Comparison of ENCODE assay signal across 8 cellular contexts in the genomic region with DNA sequence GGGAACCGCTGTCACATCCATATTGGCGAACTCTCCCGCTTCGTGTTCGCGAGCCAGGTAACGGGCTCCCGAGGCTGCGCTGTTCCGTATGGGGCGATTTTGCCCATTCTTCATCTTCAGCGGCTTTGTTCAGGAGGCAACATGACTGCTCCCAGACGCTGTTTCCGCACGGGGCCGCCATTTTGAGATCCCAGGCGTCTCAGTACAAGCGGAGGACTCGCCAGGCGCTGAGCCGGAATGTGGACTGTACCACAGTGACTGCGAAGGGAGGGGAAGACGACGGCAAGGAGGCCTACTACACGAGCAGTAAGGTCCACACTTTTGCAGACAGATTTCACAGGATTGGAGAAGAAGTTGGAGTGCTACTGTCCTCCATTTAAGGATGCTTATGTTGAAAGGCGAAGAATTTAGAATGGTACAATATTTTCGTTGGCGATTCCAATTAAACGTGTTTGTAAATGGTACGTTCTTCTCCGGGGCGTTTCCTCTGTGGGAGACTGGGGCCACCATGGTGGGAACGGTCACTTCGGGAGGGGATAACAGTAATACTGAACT. TPM values are rescaled to one million over a fixed set of nuclear protein-coding genes. Genes with fewer than 3 reads are reported as not detected.
A peak's percentile ranks its signal among the peaks of the same experiment; 100 is the strongest.
DNase-seq lines count a peak whose midpoint lies in the region; ATAC-seq and TF ChIP-seq lines count a peak whose summit lies in the region.

No MANE protein-coding gene starts in this region.

- ATAC-seq in omental fat pad (ENCODE audit: low FRiP score) (peak; percentile 92), GM19324 (IDR thresholded peaks at IDR 0.05; ENCODE audit: low FRiP score, unreplicated experiment) (no peak)

- no peak for TF ChIP-seq CTCF in AG04450 (IDR thresholded peaks at IDR 0.05; ENCODE audit: low read depth, low read length)
- TF ChIP-seq CTCF in WI38 (IDR thresholded peaks at IDR 0.05; ENCODE audit: low read depth, low read length), result no peak
- TF ChIP-seq CTCF in omental fat pad (IDR thresholded peaks at IDR 0.05), result no peak

- peak; percentile 2 for DNase-seq in AG04450 (ENCODE audit: low read depth, low spot score)
- peak; percentile 73 for DNase-seq in foreskin melanocyte
- peak; percentile 46 for DNase-seq in omental fat pad (ENCODE audit: low spot score)
- DNase-seq in NCI-H2081 (lab: John Stamatoyannopoulos, UW), result no peak
- DNase-seq in NCI-H1105 treated with DMSO at 0.1 percent for 48 hours (lab: John Stamatoyannopoulos, UW), result no peak
- DNase-seq in NCI-H1092 treated with DMSO at 0.1 percent for 48 hours (lab: John Stamatoyannopoulos, UW), result no peak

- H3K4me3 ChIP-seq in AG04450 (ENCODE audit: low read depth, low read length), result peak overlapping the region; percentile 49
- peak overlapping the region; percentile 25 for H3K4me3 ChIP-seq in WI38 (ENCODE audit: low read depth, low read length)

- H3K27ac ChIP-seq in AG04450 (ENCODE audit: low read depth, low read length), result no peak overlapping the region

- CTCF ChIA-PET in AG04450 (lab: Charles Lee), result no interaction called here

- POLR2A ChIA-PET in AG04450 (lab: Yijun Ruan, JAX), result interaction anchor here (0.9 kb wide), 1 partner anchor 42 kb away, joined by 4 read pairs; a partner anchor contains a TSS

- no peaks in the 10 kb centered on the region for H3K27me3 ChIP-seq in AG04450 (ENCODE audit: control insufficient read depth, insufficient read depth, low read length)

- H3K9me3 ChIP-seq in AG04450 (ENCODE audit: control insufficient read depth, insufficient read depth, low read length), result peaks cover 16% of the 10 kb centered on the region

RNA-seq across cellular contexts. Expression of a gene that starts 41.6 kb away (rescaled TPM):
- 7.3 and 10.1 TPM in 2 replicates for polyA plus RNA-seq in AG04450 (2011; rRNA removed)
- polyA minus RNA-seq in AG04450 (2011; rRNA and poly(A)+ RNA removed), result 3.6 and 6.6 TPM in 2 replicates
- 1 to 10 TPM; 3.0 to 6.9 (median 4.2) TPM for total RNA-seq in omental fat pad

Comparison
In these comparisons a context has a peak if more than half of its experiments do, and no peak if none do; other contexts are left out.
1. DNase-seq: peak in AG04450 (single experiment), foreskin melanocyte (single experiment) and omental fat pad (single experiment); none in NCI-H2081 (0 of 2), NCI-H1105 treated with DMSO at 0.1 percent for 48 hours (single experiment) and NCI-H1092 treated with DMSO at 0.1 percent for 48 hours (single experiment).